Comparison of ENCODE assay signal across 8 cellular contexts in the genomic region with DNA sequence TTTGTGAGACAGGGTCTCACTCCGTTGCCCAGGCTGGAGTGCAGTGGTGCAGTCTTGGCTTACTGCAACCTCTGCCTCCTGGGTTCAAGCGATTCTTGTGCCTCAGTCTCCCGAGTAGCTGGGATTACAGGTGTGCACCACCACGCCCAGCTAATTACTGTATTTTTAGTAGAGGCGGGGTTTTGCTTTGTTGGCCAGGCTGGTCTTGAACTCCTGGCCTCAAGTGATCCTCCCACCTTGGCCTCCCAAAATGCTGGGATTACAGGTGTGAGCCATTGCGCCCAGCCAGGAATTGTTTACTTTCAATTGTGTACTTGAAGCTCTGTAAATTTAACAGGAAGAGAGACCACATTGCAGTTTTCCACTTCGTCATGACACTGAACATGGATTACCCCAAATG. TPM values are rescaled to one million over a fixed set of nuclear protein-coding genes. Genes with fewer than 3 reads are reported as not detected.
DNase-seq lines count a peak whose midpoint lies in the region; ATAC-seq, FAIRE-seq and TF ChIP-seq lines count a peak whose summit lies in the region.
"Not testable (repeated sequence)": the region's sequence is repeated elsewhere in the genome, so short reads cannot be mapped to it uniquely, and the experiment has no call there.

No MANE protein-coding gene starts in this region.

- FAIRE-seq in keratinocyte (lab: Jason Lieb, UNC) = not testable (repeated sequence)

- not testable (repeated sequence) for TF ChIP-seq CTCF in keratinocyte (optimal IDR thresholded peaks at IDR 0.05 in 1 of 3, IDR thresholded peaks at IDR 0.05 in 1 of 3, conservative IDR thresholded peaks at IDR 0.05 in 1 of 3; ENCODE audit: extremely low read depth in 1 of 3, insufficient read depth in 2 of 3, low read length in 3 of 3)

- DNase-seq in activated CD4-positive, alpha-beta T cell treated with anti-CD3 and anti-CD28 coated beads for 36 hours; effector memory CD8-positive, alpha-beta T cell; keratinocyte (ENCODE audit: low read depth, low spot score): not testable (repeated sequence)

- peaks cover 71 to 89% (median 79%) of the 10 kb centered on the region in 10 experiments for H3K4me1 ChIP-seq in BLaER1 treated with 17β-estradiol and CSF1 and Interleukin-3, amounts not matched to agents 10 nM and 100 nM
- peaks cover 33% of the 10 kb centered on the region for H3K4me1 ChIP-seq in keratinocyte (ENCODE audit: control insufficient read depth, extremely low read depth, insufficient read depth, low read length)
- H3K4me1 ChIP-seq in neuron (ENCODE audit: insufficient read depth, low read length) = peaks cover 29% of the 10 kb centered on the region
- peaks cover 21% of the 10 kb centered on the region for H3K4me1 ChIP-seq in stomach smooth muscle (ENCODE audit: control insufficient read depth, insufficient read depth, low read length)

- H3K27me3 ChIP-seq in BLaER1 treated with 17β-estradiol and CSF1 and Interleukin-3, amounts not matched to agents 10 nM and 100 nM; keratinocyte (ENCODE audit: control insufficient read depth, extremely low read depth, insufficient read depth, low read length); neuron (ENCODE audit: insufficient read depth, low read length); stomach smooth muscle (ENCODE audit: control insufficient read depth in 1 of 2, insufficient read depth in 2 of 2, low read length in 2 of 2): not testable (repeated sequence)

- peak overlapping the region; percentile 41 to 89 (median 70) for H3K4me3 Mint-ChIP-seq in IgD-negative memory B cell
- peak overlapping the region; percentile 34 for H3K4me3 Mint-ChIP-seq in activated CD4-positive, alpha-beta T cell treated with anti-CD3 and anti-CD28 coated beads for 36 hours
- H3K4me3 Mint-ChIP-seq in activated naive CD4-positive, alpha-beta T cell treated with anti-CD3 and anti-CD28 coated beads, Interleukin-2, amount 50 U/mL, for 24 hours = peak overlapping the region; percentile 67
- peak overlapping the region; percentile 71 to 77 for H3K4me3 Mint-ChIP-seq in effector memory CD8-positive, alpha-beta T cell

- H3K9ac ChIP-seq in BLaER1 treated with 17β-estradiol and CSF1 and Interleukin-3, amounts not matched to agents 10 nM and 100 nM = peak overlapping the region; percentile 82 to 97 (median 91)
- H3K9ac ChIP-seq in keratinocyte (ENCODE audit: control insufficient read depth, extremely low read depth, insufficient read depth, low read length) = not testable (repeated sequence)
- peak overlapping the region in 1 of 2 donors; percentile 51 for H3K9ac ChIP-seq in stomach smooth muscle (ENCODE audit: low read length in 2 of 2)

- not testable (repeated sequence) for H4K20me1 ChIP-seq in BLaER1 treated with 17β-estradiol and CSF1 and Interleukin-3, amounts not matched to agents 10 nM and 100 nM; keratinocyte (ENCODE audit: control insufficient read depth, extremely low read depth, insufficient read depth, low read length)

- not testable (repeated sequence) for H3K9me1 ChIP-seq in keratinocyte (ENCODE audit: control insufficient read depth, extremely low read depth, insufficient read depth, low read length)

- intact Hi-C loops in activated CD4-positive, alpha-beta T cell treated with anti-CD3 and anti-CD28 coated beads for 36 hours (cut with DNase I, micrococcal nuclease) = not testable (repeated sequence)

- H3K36me3 Mint-ChIP-seq in IgD-negative memory B cell; activated CD4-positive, alpha-beta T cell treated with anti-CD3 and anti-CD28 coated beads for 36 hours (ENCODE audit: low read depth); activated naive CD4-positive, alpha-beta T cell treated with anti-CD3 and anti-CD28 coated beads, Interleukin-2, amount 50 U/mL, for 24 hours; effector memory CD8-positive, alpha-beta T cell (ENCODE audit: insufficient read depth): not testable (repeated sequence)

- peak overlapping the region in 1 of 3 donors; percentile 54 for H3K27ac Mint-ChIP-seq in IgD-negative memory B cell
- H3K27ac Mint-ChIP-seq in activated CD4-positive, alpha-beta T cell treated with anti-CD3 and anti-CD28 coated beads for 36 hours = peak overlapping the region; percentile 63
- H3K27ac Mint-ChIP-seq in activated naive CD4-positive, alpha-beta T cell treated with anti-CD3 and anti-CD28 coated beads, Interleukin-2, amount 50 U/mL, for 24 hours; effector memory CD8-positive, alpha-beta T cell: not testable (repeated sequence)

- not testable (repeated sequence) for H2AFZ ChIP-seq in keratinocyte (ENCODE audit: control insufficient read depth, low read length)
- peak overlapping the region; percentile 83 for H2AFZ ChIP-seq in neuron (ENCODE audit: low read depth, low read length)

- H3K4me1 Mint-ChIP-seq in IgD-negative memory B cell = peaks cover 4 to 11% (median 7%) of the 10 kb centered on the region in 3 donors
- peaks cover 17% of the 10 kb centered on the region for H3K4me1 Mint-ChIP-seq in activated CD4-positive, alpha-beta T cell treated with anti-CD3 and anti-CD28 coated beads for 36 hours
- peaks cover 12% of the 10 kb centered on the region for H3K4me1 Mint-ChIP-seq in activated naive CD4-positive, alpha-beta T cell treated with anti-CD3 and anti-CD28 coated beads, Interleukin-2, amount 50 U/mL, for 24 hours
- peaks cover 0 to 13% of the 10 kb centered on the region in 2 donors for H3K4me1 Mint-ChIP-seq in effector memory CD8-positive, alpha-beta T cell (ENCODE audit: low read depth in 2 of 2)

- H3K79me2 ChIP-seq in keratinocyte (ENCODE audit: control insufficient read depth, insufficient read depth, low read length) = not testable (repeated sequence)

- not testable (repeated sequence) for H3K9me3 Mint-ChIP-seq in IgD-negative memory B cell; activated CD4-positive, alpha-beta T cell treated with anti-CD3 and anti-CD28 coated beads for 36 hours (ENCODE audit: low read depth); activated naive CD4-positive, alpha-beta T cell treated with anti-CD3 and anti-CD28 coated beads, Interleukin-2, amount 50 U/mL, for 24 hours; effector memory CD8-positive, alpha-beta T cell

- peaks cover 12% of the 10 kb centered on the region for H3K27me3 Mint-ChIP-seq in IgD-negative memory B cell
- not testable (repeated sequence) for H3K27me3 Mint-ChIP-seq in activated CD4-positive, alpha-beta T cell treated with anti-CD3 and anti-CD28 coated beads for 36 hours; activated naive CD4-positive, alpha-beta T cell treated with anti-CD3 and anti-CD28 coated beads, Interleukin-2, amount 50 U/mL, for 24 hours
- H3K27me3 Mint-ChIP-seq in effector memory CD8-positive, alpha-beta T cell = peaks cover 0 to 12% of the 10 kb centered on the region in 2 donors

- H3K36me3 ChIP-seq in BLaER1 treated with 17β-estradiol and CSF1 and Interleukin-3, amounts not matched to agents 10 nM and 100 nM = peaks cover 0 to 13% (median 8%) of the 10 kb centered on the region in 11 experiments; a peak in 16 of 22 replicates
- not testable (repeated sequence) for H3K36me3 ChIP-seq in keratinocyte (ENCODE audit: control insufficient read depth in 2 of 2, extremely low read depth in 1 of 2, insufficient read depth in 2 of 2, low read length in 2 of 2); neuron (ENCODE audit: insufficient read depth, low read length); stomach smooth muscle (ENCODE audit: control insufficient read depth in 2 of 2, insufficient read depth in 2 of 2, low read length in 2 of 2)

- dilution Hi-C loops in keratinocyte (cut with MboI; ENCODE audit: extremely low pct_ligation_motif_present, low sequenced_read_pairs) = not testable (repeated sequence)

- peak overlapping the region; percentile 89 to 99 (median 92) for H3K4me2 ChIP-seq in BLaER1 treated with 17β-estradiol and CSF1 and Interleukin-3, amounts not matched to agents 10 nM and 100 nM
- not testable (repeated sequence) for H3K4me2 ChIP-seq in keratinocyte (ENCODE audit: control insufficient read depth, extremely low read depth, insufficient read depth, low read depth, low read length)

- CTCF ChIA-PET in activated CD4-positive, alpha-beta T cell treated with anti-CD3 and anti-CD28 coated beads for 36 hours (lab: Charles Lee) = interaction anchor here (0.8 to 2.4 kb wide), 4 partner anchors 9 to 532 kb away, joined by 3 to 10 read pairs (median 5); no protein-coding TSS in a partner anchor

- POLR2A ChIA-PET in activated CD4-positive, alpha-beta T cell treated with anti-CD3 and anti-CD28 coated beads for 36 hours (lab: Charles Lee) = not testable (repeated sequence)

- peak overlapping the region; percentile 88 to 99 (median 98) for H3K27ac ChIP-seq in BLaER1 treated with 17β-estradiol and CSF1 and Interleukin-3, amounts not matched to agents 10 nM and 100 nM
- peak overlapping the region; percentile 93 for H3K27ac ChIP-seq in keratinocyte (ENCODE audit: control insufficient read depth, insufficient read depth, low read length)
- peak overlapping the region; percentile 37 for H3K27ac ChIP-seq in stomach smooth muscle (ENCODE audit: low read length)

- not testable (repeated sequence) for ATAC-seq in activated CD4-positive, alpha-beta T cell treated with anti-CD3 and anti-CD28 coated beads for 36 hours; effector memory CD8-positive, alpha-beta T cell (replicated peaks)

- H3K4me3 ChIP-seq in BLaER1 treated with 17β-estradiol and CSF1 and Interleukin-3, amounts not matched to agents 10 nM and 100 nM = peak overlapping the region in 8 of 10 experiments; percentile 41 to 71 (median 60); a peak in 12 of 20 replicates
- not testable (repeated sequence) for H3K4me3 ChIP-seq in keratinocyte (ENCODE audit: control insufficient read depth in 2 of 3, extremely low read depth in 1 of 3, insufficient read depth in 2 of 3, low read depth in 1 of 3, low read length in 3 of 3); neuron (ENCODE audit: low read length); stomach smooth muscle (ENCODE audit: low read length in 2 of 2)

- H3K9me3 ChIP-seq in BLaER1 treated with 17β-estradiol and CSF1 and Interleukin-3, amounts not matched to agents 10 nM and 100 nM (replicated peaks in 1 of 11); keratinocyte (ENCODE audit: control insufficient read depth, low read depth, low read length); neuron (ENCODE audit: low read length); stomach smooth muscle (ENCODE audit: control insufficient read depth in 2 of 2, low read length in 2 of 2): not testable (repeated sequence)

RNA-seq across cellular contexts. Expression of gene KCTD15, which starts 22.4 kb away (rescaled TPM):
- not detected for polyA plus RNA-seq in IgD-negative memory B cell
- total RNA-seq in activated CD4-positive, alpha-beta T cell treated with anti-CD3 and anti-CD28 coated beads for 36 hours = 1 to 10 TPM; 8.7 to 9.6 TPM
- polyA plus RNA-seq in keratinocyte = 16.2 to 27.1 TPM (median 18.6 TPM) in 3 replicates
- 7.2 TPM for polyA plus RNA-seq in keratinocyte (2011; ENCODE audit: low read depth)
- polyA plus RNA-seq in keratinocyte (2011; cell fraction: cytosol; rRNA removed) = 11.9 and 22.2 TPM in 2 replicates
- 30.2 and 37.8 TPM in 2 replicates for polyA plus RNA-seq in keratinocyte (2011; cell fraction: nucleus; rRNA removed)
- polyA plus RNA-seq in keratinocyte (2012; ENCODE audit: low replicate concordance) = 13.3 and 22.3 TPM in 2 replicates
- polyA minus RNA-seq in keratinocyte = 12.6 to 18.9 TPM (median 14.5 TPM) in 3 replicates
- 25.1 TPM for polyA minus RNA-seq in keratinocyte (2011; cell fraction: cytosol; rRNA and poly(A)+ RNA removed)
- polyA minus RNA-seq in keratinocyte (2011; cell fraction: nucleus; rRNA and poly(A)+ RNA removed) = 10.9 and 12.5 TPM in 2 replicates

Comparison
In these comparisons a context has a peak if more than half of its experiments do, and no peak if none do; other contexts are left out.
1. H3K27ac ChIP-seq: peak in every context shown above with its lines; median percentile 98 in BLaER1 treated with 17β-estradiol and CSF1 and Interleukin-3, amounts not matched to agents 10 nM and 100 nM; 93 in keratinocyte; 37 in stomach smooth muscle.